In genomic region chr13:99498304-99499161, GRCh38 we compare ENCODE assay signal across 8 cellular contexts. TPM values are rescaled to one million over a fixed set of nuclear protein-coding genes. Genes with fewer than 3 reads are reported as not detected.
A peak's percentile ranks its signal among the peaks of the same experiment; 100 is the strongest.
DNase-seq lines count a peak whose midpoint lies in the region; ATAC-seq and FAIRE-seq lines count a peak whose summit lies in the region.

No MANE protein-coding gene starts in this region.

- H3K9ac ChIP-seq in NT2/D1 (ENCODE audit: insufficient read length, low read depth): peak overlapping the region; percentile 82

- H3K4me3 ChIP-seq in NT2/D1 (ENCODE audit: insufficient read length, low read depth): peak overlapping the region; percentile 61

- H3K9me3 ChIP-seq in NT2/D1 (ENCODE audit: insufficient read depth, low read length): peaks cover 9% of the 10 kb centered on the region; the same call in 1 of the 2 replicates

- peak; percentile 49 for ATAC-seq in GM21367 (IDR thresholded peaks at IDR 0.05; ENCODE audit: unreplicated experiment)

- DNase-seq in COR-L47 (lab: John Stamatoyannopoulos, UW) (peak; percentile 99), HUDEP-2 (lab: John Stamatoyannopoulos, UW; ENCODE audit: unreplicated experiment in 76 of 76) (peak; percentile 5 to 92 (median 82)), NT2/D1 (ENCODE audit: low read depth, low spot score) (peak; percentile 94), mesenteric fat pad (ENCODE audit: low spot score) (peak; percentile 99)
- peak; percentile 92 for DNase-seq in activated CD8-positive, alpha-beta memory T cell treated with anti-CD3 and anti-CD28 coated beads, Interleukin-2, amount 50 U/mL, for 24 hours (ENCODE audit: extremely low read depth)
- DNase-seq in stimulated activated CD8-positive, alpha-beta memory T cell treated with anti-CD3 and anti-CD28 coated beads, Interleukin-15, amount 100 ng/mL, for 1 hour (ENCODE audit: low read depth): peak; percentile 88

- H3K4me1 ChIP-seq in NT2/D1 (ENCODE audit: insufficient read depth, insufficient read length): no peaks in the 10 kb centered on the region

- peak; percentile 59 for FAIRE-seq in endometrium (lab: Jason Lieb, UNC)

- H3K36me3 ChIP-seq in NT2/D1 (ENCODE audit: insufficient read depth, insufficient read length, low read length): no peaks in the 10 kb centered on the region

- no peaks in the 10 kb centered on the region for H3K27me3 ChIP-seq in NT2/D1 (ENCODE audit: insufficient read depth, insufficient read length)

RNA-seq across cellular contexts. Expression of gene TM9SF2, which starts 2.7 kb away (rescaled TPM):
- 91.4 TPM for total RNA-seq in mesenteric fat pad

Comparison
In these comparisons a context has a peak if more than half of its experiments do, and no peak if none do; other contexts are left out.
1. Peak in every context shown above with its lines: DNase-seq, ATAC-seq and H3K4me3 ChIP-seq.